In genomic region chr5:181170237-181170830, GRCh38 we compare ENCODE assay signal across 12 cellular contexts. TPM values are rescaled to one million over a fixed set of nuclear protein-coding genes. Genes with fewer than 3 reads are reported as not detected.
DNase-seq lines count a peak whose midpoint lies in the region; ATAC-seq, FAIRE-seq and TF ChIP-seq lines count a peak whose summit lies in the region.
"Had no signal": no experiment of that assay in that cellular context is flagged by ENCODE, and none has a peak within 500 bp of the region (broad histone marks: within the 10 kb centered on the region; RNA-seq: fewer than 3 reads in every experiment).

No MANE protein-coding gene starts in this region.

- H3K36me3 Mint-ChIP-seq in brain = no peaks in the 10 kb centered on the region

- no peak for TF ChIP-seq EP300 in ovary (IDR thresholded peaks at IDR 0.05)

- DNase-seq in EL (peak; percentile 17), ovary (no peak), frontal cortex (ENCODE audit: low spot score in 2 of 2) (no peak), spleen (no peak)
- DNase-seq: stomach had no signal

- TF ChIP-seq CTCF in brain (conservative IDR thresholded peaks at IDR 0.05) (no peak), ovary (IDR thresholded peaks at IDR 0.05) (no peak), spleen (IDR thresholded peaks at IDR 0.05 in 8 of 11, conservative IDR thresholded peaks at IDR 0.05 in 3 of 11) (no peak)

- no peak for TF ChIP-seq POLR2A in ovary (IDR thresholded peaks at IDR 0.05)
- TF ChIP-seq POLR2A in spleen (IDR thresholded peaks at IDR 0.05) = no peak

- ATAC-seq in HG03354 (IDR thresholded peaks at IDR 0.05; ENCODE audit: poor library complexity, severe bottlenecking, unreplicated experiment) (peak; percentile 6), GM21390 (IDR thresholded peaks at IDR 0.05; ENCODE audit: unreplicated experiment) (no peak)

- peaks cover 6% of the 10 kb centered on the region for H3K27me3 ChIP-seq in ovary
- H3K27me3 ChIP-seq in spleen (replicated peaks in 1 of 7) = peaks cover 0 to 100% (median 65%) of the 10 kb centered on the region in 7 donors

- H3K4me3 ChIP-seq in mesodermal cell (ENCODE audit: extremely low read depth, insufficient read depth, low read length, poor library complexity, severe bottlenecking) (peak overlapping the region; percentile 29), ovary (no peak overlapping the region), spleen (peak overlapping the region in 1 of 8 donors; percentile 55)
- H3K4me3 ChIP-seq: SJSA1, stomach had no signal

- H3K4me1 Mint-ChIP-seq in brain = peaks cover 51% of the 10 kb centered on the region

- H3K9me3 ChIP-seq in mesodermal cell (ENCODE audit: control insufficient read depth, low read length) (no peaks in the 10 kb centered on the region), ovary (no peaks in the 10 kb centered on the region), spleen (no peaks in the 10 kb centered on the region)

- FAIRE-seq in frontal cortex (lab: Jason Lieb, UNC) = no peak

- peaks cover 98% of the 10 kb centered on the region for H3K27me3 Mint-ChIP-seq in brain

- H3K9me3 Mint-ChIP-seq in brain = peaks cover 3 to 21% (median 13%) of the 10 kb centered on the region in 5 experiments

- H3K27ac Mint-ChIP-seq in brain = peak overlapping the region in 2 of 5 experiments; percentile 49 to 65

- H3K4me3 Mint-ChIP-seq in brain = peak overlapping the region; percentile 67 to 88 (median 77)

- H3K36me3 ChIP-seq in mesodermal cell (ENCODE audit: control insufficient read depth, insufficient read depth, low read length) = no peaks in the 10 kb centered on the region
- H3K36me3 ChIP-seq in ovary = no peaks in the 10 kb centered on the region
- H3K36me3 ChIP-seq in spleen = no peaks in the 10 kb centered on the region
- H3K36me3 ChIP-seq: SJSA1, stomach had no signal

- H3K27ac ChIP-seq in mesodermal cell (ENCODE audit: low read depth, low read length, severe bottlenecking) (no peak overlapping the region), ovary (no peak overlapping the region), spleen (no peak overlapping the region)
- H3K27ac ChIP-seq: SJSA1, stomach had no signal

- H3K4me1 ChIP-seq in mesodermal cell (ENCODE audit: control insufficient read depth, insufficient read depth, low read length, poor library complexity, severe bottlenecking) = peaks cover 7% of the 10 kb centered on the region
- H3K4me1 ChIP-seq in ovary (ENCODE audit: insufficient read depth) = no peaks in the 10 kb centered on the region
- H3K4me1 ChIP-seq in spleen = peaks cover 0 to 47% (median 24%) of the 10 kb centered on the region in 6 donors

- intact Hi-C loops in ovary (cut with DNase I) (no loop called here), spleen (cut with DNase I; ENCODE audit: low total_unique reads) (no loop called here)

- 6 to 7% methylated on average over 26 to 27 of the region's 33 CpGs for WGBS in mesodermal cell (ENCODE audit: insufficient coverage in 2 of 2), 2 experiments
- WGBS in ovary, 3 donors = 10 to 13% (median 11%) methylated on average over 32 to 33 of the region's 33 CpGs
- WGBS in spleen, 5 donors = 21 to 25% (median 22%) methylated on average over 21 to 33 of the region's 33 CpGs

RNA-seq across cellular contexts. Expression of gene OR2V2, which starts 22.9 kb away (rescaled TPM):
- polyA plus RNA-seq in brain (ENCODE audit: insufficient read depth, low read depth, low replicate concordance) (not detected), ovary (not detected), spleen (not detected)
- polyA plus RNA-seq in mesodermal cell (2013, experiment 1 of 2) = not detected
- polyA plus RNA-seq in mesodermal cell (2013, experiment 2 of 2) = not detected
- total RNA-seq in ovary (under 1 TPM in 1 of 7 donors, not detected in 6; 0.80 TPM), frontal cortex (not detected), spleen (not detected)
- total RNA-seq: cerebellum, myocyte, SJSA1, stomach had no signal
- polyA plus RNA-seq: stomach had no signal

RNA-seq across cellular contexts. Expression of gene TRIM7, which starts 34.7 kb away (rescaled TPM):
- 0.22 TPM for polyA plus RNA-seq in brain (ENCODE audit: insufficient read depth, low read depth, low replicate concordance)
- polyA plus RNA-seq in mesodermal cell (2013, experiment 1 of 2) = 0.37 TPM
- polyA plus RNA-seq in mesodermal cell (2013, experiment 2 of 2) = not detected
- total RNA-seq in ovary = 1 to 10 TPM in 2 of 7 donors, under 1 TPM in 5; 0.34 to 2.9 (median 0.93) TPM
- under 1 TPM; 0.45 to 0.82 TPM for polyA plus RNA-seq in ovary
- total RNA-seq in frontal cortex = 2.0 TPM
- 1 to 10 TPM in 6 of 7 donors, under 1 TPM in 1; 0.81 to 3.9 (median 1.9) TPM for total RNA-seq in spleen
- polyA plus RNA-seq in spleen = 1 to 10 TPM; 1.0 to 1.3 (median 1.2) TPM

RNA-seq across cellular contexts. Expression of gene OR2V1, which starts 39.4 kb away (rescaled TPM):
- polyA plus RNA-seq in brain (ENCODE audit: insufficient read depth, low read depth, low replicate concordance) = not detected
- not detected for polyA plus RNA-seq in mesodermal cell (2013, experiment 1 of 2)
- polyA plus RNA-seq in mesodermal cell (2013, experiment 2 of 2) = not detected
- not detected for total RNA-seq in ovary
- polyA plus RNA-seq in ovary = not detected
- not detected for total RNA-seq in frontal cortex
- not detected for total RNA-seq in spleen
- not detected for polyA plus RNA-seq in spleen
- total RNA-seq: cerebellum, myocyte, SJSA1, stomach had no signal
- polyA plus RNA-seq: stomach had no signal

RNA-seq across cellular contexts. Expression of gene TRIM41, which starts 52.7 kb away (rescaled TPM):
- polyA plus RNA-seq in brain (ENCODE audit: insufficient read depth, low read depth, low replicate concordance) (33.0 TPM), ovary (10 to 100 TPM; 11.1 to 13.2 TPM), spleen (10 to 100 TPM; 12.5 to 25.0 (median 24.1) TPM)
- 16.0 TPM for polyA plus RNA-seq in mesodermal cell (2013, experiment 1 of 2)
- 16.1 TPM for polyA plus RNA-seq in mesodermal cell (2013, experiment 2 of 2)
- total RNA-seq in ovary (10 to 100 TPM in 6 of 7 donors, 1 to 10 TPM in 1; 8.2 to 22.7 (median 17.6) TPM), frontal cortex (12.2 TPM), spleen (10 to 100 TPM; 14.3 to 34.1 (median 26.6) TPM)
